In genomic region chr17:5557990-5558389, GRCh38 we compare ENCODE assay signal across 18 cellular contexts. TPM values are rescaled to one million over a fixed set of nuclear protein-coding genes. Genes with fewer than 3 reads are reported as not detected.
DNase-seq lines count a peak whose midpoint lies in the region; ATAC-seq, FAIRE-seq and TF ChIP-seq lines count a peak whose summit lies in the region.
"Had no signal": no experiment of that assay in that cellular context is flagged by ENCODE, and none has a peak within 500 bp of the region (broad histone marks: within the 10 kb centered on the region; RNA-seq: fewer than 3 reads in every experiment).

No MANE protein-coding gene starts in this region.

- H3K36me3 Mint-ChIP-seq in astrocyte (ENCODE audit: low read depth, unreplicated experiment) = peaks cover 5% of the 10 kb centered on the region

- no peak overlapping the region for H4K91ac ChIP-seq in mesenchymal stem cell (ENCODE audit: low read length)

- no peak overlapping the region for H2BK15ac ChIP-seq in mesenchymal stem cell (ENCODE audit: low read depth, poor library complexity, severe bottlenecking)

- ATAC-seq in GM21529 (IDR thresholded peaks at IDR 0.05; ENCODE audit: unreplicated experiment) (no peak), HG02610 (IDR thresholded peaks at IDR 0.05; ENCODE audit: unreplicated experiment) (no peak), HG03457 (IDR thresholded peaks at IDR 0.05; ENCODE audit: unreplicated experiment) (no peak)
- ATAC-seq: GM12878, PC-3 had no signal

- peak overlapping the region; percentile 27 for H4K8ac ChIP-seq in mesenchymal stem cell (ENCODE audit: low read length)

- no peak overlapping the region for H2AK5ac ChIP-seq in mesenchymal stem cell (ENCODE audit: low read length, severe bottlenecking)

- H3K27me3 ChIP-seq in astrocyte (ENCODE audit: insufficient read depth, low read length) = no peaks in the 10 kb centered on the region
- H3K27me3 ChIP-seq in mesenchymal stem cell (ENCODE audit: control insufficient read depth in 1 of 2, insufficient read depth in 1 of 2, low read length in 2 of 2) = no peaks in the 10 kb centered on the region
- H3K27me3 ChIP-seq: MG63 had no signal

- no peak overlapping the region for H3K23ac ChIP-seq in mesenchymal stem cell (ENCODE audit: low read length in 2 of 2)

- no peaks in the 10 kb centered on the region for H3K79me2 ChIP-seq in astrocyte (ENCODE audit: insufficient read depth, low read length)

- H2BK12ac ChIP-seq in mesenchymal stem cell (ENCODE audit: low read length in 2 of 2) = no peak overlapping the region

- H3K9me3 ChIP-seq in astrocyte (ENCODE audit: insufficient read depth, low read depth, low read length) = no peaks in the 10 kb centered on the region
- no peaks in the 10 kb centered on the region for H3K9me3 ChIP-seq in mesenchymal stem cell (ENCODE audit: control insufficient read depth, low read length)
- H3K9me3 ChIP-seq: HAP-1, MG63 had no signal

- peaks cover 2% of the 10 kb centered on the region for H3K27me3 Mint-ChIP-seq in astrocyte (ENCODE audit: low read depth, unreplicated experiment)

- H3K9me3 Mint-ChIP-seq in astrocyte (ENCODE audit: unreplicated experiment) = peaks cover 2% of the 10 kb centered on the region

- no peak for FAIRE-seq in astrocyte (lab: Jason Lieb, UNC)
- FAIRE-seq: A204.1, GM12878 had no signal

- peak; percentile 34 for DNase-seq in activated effector memory CD4-positive, alpha-beta T cell treated with anti-CD3 and anti-CD28 coated beads, Interleukin-2, amount 50 U/mL, for 16 hours
- DNase-seq in activated effector memory CD4-positive, alpha-beta T cell treated with Interleukin-2 at 50 U/mL for 16 hours = no peak
- DNase-seq in astrocyte (ENCODE audit: low read depth) (no peak), mesenchymal stem cell (no peak), Kasumi-1 (lab: John Stamatoyannopoulos, UW) (no peak)
- DNase-seq: NCI-H1105, NCI-H1694 treated with DMSO at 0.1 percent for 48 hours, NCI-H446 had no signal

- H3K4ac ChIP-seq in mesenchymal stem cell (ENCODE audit: low read depth in 1 of 2, low read length in 2 of 2) = no peak overlapping the region

- peak overlapping the region; percentile 94 for H3K27ac Mint-ChIP-seq in astrocyte (ENCODE audit: unreplicated experiment)

- H3K4me1 ChIP-seq in astrocyte (ENCODE audit: insufficient read depth, low read length) (peaks cover 15% of the 10 kb centered on the region), mesenchymal stem cell (ENCODE audit: control insufficient read depth, insufficient read depth, low read depth, low read length) (no peaks in the 10 kb centered on the region)
- H3K4me1 ChIP-seq: HAP-1 had no signal

- H3K4me1 Mint-ChIP-seq in astrocyte (ENCODE audit: low read depth, unreplicated experiment) = peaks cover 32% of the 10 kb centered on the region

- no peaks in the 10 kb centered on the region for H3K36me3 ChIP-seq in astrocyte (ENCODE audit: insufficient read depth, low read length)
- H3K36me3 ChIP-seq in mesenchymal stem cell (ENCODE audit: control insufficient read depth in 1 of 2, insufficient read depth in 2 of 2, low read depth in 1 of 2, low read length in 2 of 2) = peaks cover 0 to 45% of the 10 kb centered on the region in 2 experiments
- H3K36me3 ChIP-seq: HAP-1, MG63 had no signal

- H3K4me3 ChIP-seq in astrocyte (ENCODE audit: insufficient read depth, low read depth, low read length) = no peak overlapping the region
- H3K4me3 ChIP-seq in mesenchymal stem cell (ENCODE audit: insufficient read depth in 1 of 2, low read depth in 1 of 2, low read length in 2 of 2) = no peak overlapping the region
- H3K4me3 ChIP-seq: GM12878, HAP-1, MG63 had no signal

- 85% methylated on average over 6 of the region's 6 CpGs for WGBS in mesenchymal stem cell

- no peaks in the 10 kb centered on the region for H3K79me1 ChIP-seq in mesenchymal stem cell (replicated peaks; ENCODE audit: low read length, poor library complexity, severe bottlenecking)

- H3K4me2 ChIP-seq in astrocyte (ENCODE audit: low read length) = peak overlapping the region; percentile 41
- H3K4me2 ChIP-seq in mesenchymal stem cell (ENCODE audit: low read length, poor library complexity, severe bottlenecking) = no peak overlapping the region
- H3K4me2 ChIP-seq: KMS-11 had no signal

- H3K9ac ChIP-seq in astrocyte (ENCODE audit: low read length) (no peak overlapping the region), mesenchymal stem cell (ENCODE audit: low read length) (no peak overlapping the region)
- H3K9ac ChIP-seq: KMS-11 had no signal

- H2AFZ ChIP-seq in astrocyte (ENCODE audit: low read depth, low read length) (no peak overlapping the region), mesenchymal stem cell (ENCODE audit: low read depth, low read length) (no peak overlapping the region)

- no peak overlapping the region for H3K27ac ChIP-seq in astrocyte (ENCODE audit: low read depth, low read length)
- H3K27ac ChIP-seq in mesenchymal stem cell (ENCODE audit: low read length, poor library complexity, severe bottlenecking) = no peak overlapping the region
- H3K27ac ChIP-seq: HL-60, KMS-11 had no signal

- TF ChIP-seq CTCF in astrocyte (IDR thresholded peaks at IDR 0.05; ENCODE audit: insufficient read depth, low read depth, low read length) = no peak

- H4K20me1 ChIP-seq in astrocyte (ENCODE audit: insufficient read depth, low read length) = no peaks in the 10 kb centered on the region

- no peak overlapping the region for H2BK5ac ChIP-seq in mesenchymal stem cell (ENCODE audit: low read depth, low read length, poor library complexity, severe bottlenecking)

- no peak overlapping the region for H3K14ac ChIP-seq in mesenchymal stem cell (ENCODE audit: low read length in 2 of 2)

- no peak overlapping the region for H3K4me3 Mint-ChIP-seq in astrocyte (ENCODE audit: unreplicated experiment)

- H3K18ac ChIP-seq in mesenchymal stem cell (ENCODE audit: low read depth in 1 of 2, low read length in 2 of 2) = no peak overlapping the region

- no peak overlapping the region for H2BK120ac ChIP-seq in mesenchymal stem cell (ENCODE audit: low read depth, low read length)

RNA-seq across cellular contexts. Expression of gene NLRP1, which starts 26.3 kb away (rescaled TPM):
- total RNA-seq in astrocyte = 37.5 and 48.1 TPM in 2 replicates
- 27.0 TPM for polyA plus RNA-seq in mesenchymal stem cell (2013, experiment 1 of 2)
- 25.3 TPM for polyA plus RNA-seq in mesenchymal stem cell (2013, experiment 2 of 2)
